Comparison of ENCODE assay signal across 18 cellular contexts in genomic region chr2:175854665-175855064, GRCh38.
DNase-seq lines count a peak whose midpoint lies in the region; ATAC-seq, FAIRE-seq and TF ChIP-seq lines count a peak whose summit lies in the region.
"Had no signal": no experiment of that assay in that cellular context is flagged by ENCODE, and none has a peak within 500 bp of the region (broad histone marks: within the 10 kb centered on the region; RNA-seq: fewer than 3 reads in every experiment).

No MANE protein-coding gene starts in this region.

- intact Hi-C loops in head of caudate nucleus (cut with DNase I) (no loop called here), upper lobe of right lung (cut with DNase I) (no loop called here)

- DNase-seq in GM04504 (ENCODE audit: low read depth) (peak; percentile 29), NCI-H69 (lab: John Stamatoyannopoulos, UW) (peak; percentile 68), retina (peak; percentile 63), head of caudate nucleus (no peak), upper lobe of right lung (no peak), NCI-H1694 treated with DMSO at 0.1 percent for 48 hours (lab: John Stamatoyannopoulos, UW) (no peak)
- DNase-seq: activated CD4-positive, CD25-positive, alpha-beta regulatory T cell treated with anti-CD3 and anti-CD28 coated beads, Interleukin-2, amount 50 U/mL, for 72 hours; naive thymus-derived CD4-positive, alpha-beta T cell; PC-9; posterior cingulate gyrus; stimulated activated CD8-positive, alpha-beta memory T cell treated with anti-CD3 and anti-CD28 coated beads, Interleukin-4, amount 100 ng/mL, for 48 hours; substantia nigra had no signal

- H3K4me1 ChIP-seq in upper lobe of right lung, result no peaks in the 10 kb centered on the region

- no peaks in the 10 kb centered on the region for H3K36me3 ChIP-seq in upper lobe of right lung
- H3K36me3 ChIP-seq: cardiac muscle cell, esophagus muscularis mucosa, SJSA1 had no signal

- H3K4me3 ChIP-seq in upper lobe of right lung, result no peak overlapping the region
- H3K4me3 ChIP-seq: cardiac muscle cell, esophagus muscularis mucosa, lung, PC-9, SJSA1 had no signal

- TF ChIP-seq CTCF in upper lobe of right lung (IDR thresholded peaks at IDR 0.05), result no peak

- peak; percentile 98 for FAIRE-seq in endometrium (lab: Jason Lieb, UNC)

- H3K27me3 ChIP-seq in upper lobe of right lung, result no peaks in the 10 kb centered on the region
- H3K27me3 ChIP-seq: cardiac muscle cell, esophagus muscularis mucosa, SJSA1 had no signal

- no peaks in the 10 kb centered on the region for H3K9me3 ChIP-seq in upper lobe of right lung
- H3K9me3 ChIP-seq: esophagus muscularis mucosa, SJSA1 had no signal

- H3K27ac ChIP-seq in upper lobe of right lung, result no peak overlapping the region
- H3K27ac ChIP-seq: KMS-11, PC-9, SJSA1 had no signal

- ATAC-seq in upper lobe of right lung, result no peak
- ATAC-seq: naive thymus-derived CD4-positive, alpha-beta T cell had no signal

Comparison
In these comparisons a context has a peak if more than half of its experiments do, and no peak if none do; other contexts are left out.
1. DNase-seq: peak in GM04504 (single experiment), NCI-H69 (single experiment) and retina (single experiment); none in head of caudate nucleus (0 of 42), upper lobe of right lung (single experiment) and NCI-H1694 treated with DMSO at 0.1 percent for 48 hours (single experiment).